ENCODE assay signal across 19 cellular contexts in genomic region chr2:18398833-18399232, GRCh38.
"Had no signal": no experiment of that assay in that cellular context is flagged by ENCODE, and none has a peak within 500 bp of the region (broad histone marks: within the 10 kb centered on the region; RNA-seq: fewer than 3 reads in every experiment).

No MANE protein-coding gene starts in this region.

- H3K4me1 Mint-ChIP-seq: activated B cell treated with CpG ODN at 0.5 μM for 24 hours; activated naive CD8-positive, alpha-beta T cell treated with anti-CD3 and anti-CD28 coated beads, Interleukin-2, amount 10 ng/mL, durations not matched to agents 7 days and 5 days had no signal

- H3K27me3 ChIP-seq: esophagus squamous epithelium, transverse colon had no signal

- H3K36me3 Mint-ChIP-seq: activated naive CD8-positive, alpha-beta T cell treated with anti-CD3 and anti-CD28 coated beads, Interleukin-2, amount 10 ng/mL, durations not matched to agents 7 days and 5 days; natural killer cell treated with Interleukin-12 subunit alpha and Interleukin-12 subunit beta and Interleukin-15 and Interleukin-18, amount 100 ng/mL, for 72 hours had no signal

- H3K27ac Mint-ChIP-seq: activated B cell treated with CpG ODN at 0.5 μM for 24 hours; activated naive CD8-positive, alpha-beta T cell treated with anti-CD3 and anti-CD28 coated beads, Interleukin-2, amount 10 ng/mL, durations not matched to agents 7 days and 5 days; activated T-cell treated with anti-CD3 and anti-CD28 coated beads, Interleukin-2, amount 50 U/mL, for 72 hours; natural killer cell treated with Interleukin-12 subunit alpha and Interleukin-12 subunit beta and Interleukin-15 and Interleukin-18, amount 100 ng/mL, for 72 hours had no signal

- H3K27ac ChIP-seq: esophagus squamous epithelium, transverse colon had no signal

- H3K36me3 ChIP-seq: esophagus squamous epithelium, transverse colon had no signal

- H3K4me3 ChIP-seq: esophagus squamous epithelium, transverse colon had no signal

- FAIRE-seq: bronchial epithelial cell, colon, endothelial cell of umbilical vein, small intestine had no signal

- H3K4me1 ChIP-seq: esophagus squamous epithelium, transverse colon had no signal

- H3K9me3 Mint-ChIP-seq: activated B cell treated with CpG ODN at 0.5 μM for 24 hours; activated naive CD8-positive, alpha-beta T cell treated with anti-CD3 and anti-CD28 coated beads, Interleukin-2, amount 10 ng/mL, durations not matched to agents 7 days and 5 days; activated T-cell treated with anti-CD3 and anti-CD28 coated beads, Interleukin-2, amount 50 U/mL, for 72 hours; natural killer cell treated with Interleukin-12 subunit alpha and Interleukin-12 subunit beta and Interleukin-15 and Interleukin-18, amount 100 ng/mL, for 72 hours had no signal

- ATAC-seq: activated T-cell treated with anti-CD3 and anti-CD28 coated beads, Interleukin-2, amount 50 U/mL, for 72 hours; natural killer cell treated with Interleukin-12 subunit alpha and Interleukin-12 subunit beta and Interleukin-15 and Interleukin-18, amount 100 ng/mL, for 72 hours had no signal

- DNase-seq: activated B cell treated with CpG ODN at 0.5 μM for 24 hours; activated CD4-positive, alpha-beta T cell treated with anti-CD3 and anti-CD28 coated beads for 48 hours; activated CD8-positive, alpha-beta memory T cell treated with anti-CD3 and anti-CD28 coated beads, Interleukin-2, amount 50 U/mL, for 48 hours; activated naive CD8-positive, alpha-beta T cell treated with anti-CD3 and anti-CD28 coated beads, Interleukin-2, amount 10 ng/mL, durations not matched to agents 7 days and 5 days; activated T-cell treated with anti-CD3 and anti-CD28 coated beads, Interleukin-2, amount 50 U/mL, for 72 hours; anterior cingulate cortex; effector CD4-positive, alpha-beta T cell; esophagus squamous epithelium; hippocampal formation; posterior cingulate gyrus; small intestine; stimulated activated CD4-positive, alpha-beta T cell treated with anti-CD3 and anti-CD28 coated beads, Interleukin-4, amount 100 ng/mL, for 24 hours; stimulated activated naive CD4-positive, alpha-beta T cell; T-helper 2 cell; transverse colon had no signal

- H3K4me3 Mint-ChIP-seq: activated B cell treated with CpG ODN at 0.5 μM for 24 hours; activated naive CD8-positive, alpha-beta T cell treated with anti-CD3 and anti-CD28 coated beads, Interleukin-2, amount 10 ng/mL, durations not matched to agents 7 days and 5 days; activated T-cell treated with anti-CD3 and anti-CD28 coated beads, Interleukin-2, amount 50 U/mL, for 72 hours; natural killer cell treated with Interleukin-12 subunit alpha and Interleukin-12 subunit beta and Interleukin-15 and Interleukin-18, amount 100 ng/mL, for 72 hours had no signal

- H3K9me3 ChIP-seq: esophagus squamous epithelium, transverse colon had no signal
